ENCODE assay signal across 27 cellular contexts in the genomic region with DNA sequence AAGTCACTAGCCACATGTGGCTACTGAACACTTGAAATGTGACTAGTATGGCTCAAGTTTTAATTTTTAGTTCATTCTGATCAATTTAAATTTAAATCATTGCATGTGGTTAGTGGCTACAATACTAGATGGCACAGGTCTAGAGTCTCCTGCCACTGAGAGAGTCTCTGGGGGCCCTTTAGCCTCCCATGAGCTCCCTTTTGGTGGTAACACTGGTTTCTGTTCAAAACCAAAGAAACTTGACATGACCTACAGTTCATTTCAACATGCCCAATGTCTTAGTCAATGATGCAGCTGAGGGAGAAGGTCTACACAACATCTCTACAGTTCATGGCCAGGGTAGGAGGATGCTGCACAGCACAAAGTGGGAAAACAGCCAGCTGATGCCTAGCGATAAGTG.
"Had no signal": no experiment of that assay in that cellular context is flagged by ENCODE, and none has a peak within 500 bp of the region (broad histone marks: within the 10 kb centered on the region; RNA-seq: fewer than 3 reads in every experiment).

No MANE protein-coding gene starts in this region.

- DNase-seq: activated CD4-positive, alpha-beta memory T cell treated with anti-CD3 and anti-CD28 coated beads for 36 hours; activated CD4-positive, alpha-beta T cell treated with anti-CD3 and anti-CD28 coated beads for 36 hours; activated CD4-positive, alpha-beta T cell treated with anti-CD3 and anti-CD28 coated beads, Interleukin-2, amount 10 ng/mL, durations not matched to agents 24 days and 14 days; activated CD4-positive, CD25-positive, alpha-beta regulatory T cell; activated CD4-positive, CD25-positive, alpha-beta regulatory T cell treated with anti-CD3 and anti-CD28 coated beads, Interleukin-2, amount 50 U/mL, for 72 hours; activated CD8-positive, alpha-beta memory T cell treated with anti-CD3 and anti-CD28 coated beads, Interleukin-2, amount 10 ng/mL, durations not matched to agents 7 days and 5 days; activated CD8-positive, alpha-beta memory T cell treated with anti-CD3 and anti-CD28 coated beads, Interleukin-2, amount 50 U/mL, for 4 hours; activated CD8-positive, alpha-beta T cell treated with anti-CD3 and anti-CD28 coated beads, Interleukin-2, amount 10 ng/mL, durations not matched to agents 7 days and 5 days; activated effector memory CD4-positive, alpha-beta T cell treated with Interleukin-2 at 50 U/mL for 16 hours; activated gamma-delta T cell treated with Interleukin-2 at 50 U/mL for 16 hours; activated naive CD4-positive, alpha-beta T cell treated with anti-CD3 and anti-CD28 coated beads, Interleukin-2, amount 50 U/mL, for 16 hours; activated naive CD4-positive, alpha-beta T cell treated with Interleukin-2 at 50 U/mL for 16 hours; activated T-cell treated with anti-CD3 and anti-CD28 coated beads, Interleukin-2, amount 50 U/mL, for 24 hours; activated T-cell treated with anti-CD3 and anti-CD28 coated beads, Interleukin-2, amount 50 U/mL, for 72 hours; amniotic stem cell; anterior cingulate cortex; brain microvascular endothelial cell; dorsolateral prefrontal cortex; effector memory CD8-positive, alpha-beta T cell; erythroblast; foreskin keratinocyte; gastrocnemius medialis; glutamatergic neuron; heart left ventricle; T-helper 17 cell had no signal

- H3K27ac ChIP-seq: brain microvascular endothelial cell, coronary artery, dorsolateral prefrontal cortex, esophagus muscularis mucosa, foreskin keratinocyte, gastrocnemius medialis, heart left ventricle had no signal

- ATAC-seq: activated CD4-positive, alpha-beta T cell treated with anti-CD3 and anti-CD28 coated beads for 36 hours; activated CD8-positive, alpha-beta memory T cell treated with anti-CD3 and anti-CD28 coated beads, Interleukin-2, amount 10 ng/mL, durations not matched to agents 7 days and 5 days; activated CD8-positive, alpha-beta T cell treated with anti-CD3 and anti-CD28 coated beads, Interleukin-2, amount 10 ng/mL, durations not matched to agents 7 days and 5 days; activated T-cell treated with anti-CD3 and anti-CD28 coated beads, Interleukin-2, amount 50 U/mL, for 72 hours; effector memory CD8-positive, alpha-beta T cell; foreskin keratinocyte; gastrocnemius medialis; heart left ventricle; T-helper 17 cell had no signal

- H3K9me3 ChIP-seq: esophagus muscularis mucosa, gastrocnemius medialis, heart left ventricle had no signal

- H3K4me3 ChIP-seq: coronary artery, dorsolateral prefrontal cortex, esophagus muscularis mucosa, gastrocnemius medialis, heart left ventricle had no signal

- H3K4me1 ChIP-seq: foreskin keratinocyte had no signal

- H3K27me3 ChIP-seq: brain microvascular endothelial cell, dorsolateral prefrontal cortex, esophagus muscularis mucosa, foreskin keratinocyte, gastrocnemius medialis, heart left ventricle had no signal

- H3K36me3 ChIP-seq: brain microvascular endothelial cell, gastrocnemius medialis, heart left ventricle had no signal
